29 cellular contexts compared by ENCODE assay signal in genomic region chr17:52648995-52649394, GRCh38.
DNase-seq lines count a peak whose midpoint lies in the region; ATAC-seq and TF ChIP-seq lines count a peak whose summit lies in the region.
"Had no signal": no experiment of that assay in that cellular context is flagged by ENCODE, and none has a peak within 500 bp of the region (broad histone marks: within the 10 kb centered on the region; RNA-seq: fewer than 3 reads in every experiment).

No MANE protein-coding gene starts in this region.

- WGBS in hepatocyte (ENCODE audit: low lambda C conversion rate, missing lambda C conversion rate) = 31% methylated on average over 3 of the region's 3 CpGs
- WGBS in aorta, 2 donors = 13 to 16% methylated on average over 3 of the region's 3 CpGs

- DNase-seq in COR-L47 (lab: John Stamatoyannopoulos, UW) (peak; percentile 64), NCI-H510A treated with DMSO at 0.1 percent for 48 hours (lab: John Stamatoyannopoulos, UW) (peak; percentile 95), hepatocyte (ENCODE audit: low spot score) (peak; percentile 50), aorta (no peak), DMS 273 (lab: John Stamatoyannopoulos, UW; ENCODE audit: unreplicated experiment) (no peak), AG08396 (ENCODE audit: low spot score) (no peak)
- DNase-seq: activated CD4-positive, alpha-beta T cell treated with anti-CD3 and anti-CD28 coated beads for 36 hours; activated CD8-positive, alpha-beta T cell treated with anti-CD3 and anti-CD28 coated beads, Interleukin-2, amount 10 ng/mL, durations not matched to agents 7 days and 5 days; BE2C; CD8-positive, alpha-beta memory T cell; DND-41; effector memory CD4-positive, alpha-beta T cell; foreskin fibroblast; H9; heart right ventricle; left cardiac atrium; NCI-H1092 treated with DMSO at 0.1 percent for 48 hours; NCI-H2107; NCI-H524 treated with DMSO at 0.1 percent for 48 hours; right cardiac atrium; spleen; trophoblast cell had no signal

- no peaks in the 10 kb centered on the region for H4K20me1 ChIP-seq in hepatocyte (ENCODE audit: insufficient read depth, poor library complexity, severe bottlenecking)

- TF ChIP-seq CTCF in HEK293 (tag by site-specific recombination; IDR thresholded peaks at IDR 0.05) (no peak), hepatocyte (IDR thresholded peaks at IDR 0.05; ENCODE audit: poor library complexity) (no peak)

- H3K27me3 ChIP-seq in hepatocyte (peaks cover 16% of the 10 kb centered on the region), aorta (ENCODE audit: control insufficient read depth in 1 of 2, insufficient read depth in 2 of 2, low read length in 1 of 2) (no peaks in the 10 kb centered on the region)
- H3K27me3 ChIP-seq: BE2C, heart right ventricle, neural progenitor cell, spleen had no signal

- intact Hi-C loops in aorta (cut with DNase I) = no loop called here

- H3K36me3 ChIP-seq in HEK293 (ENCODE audit: control insufficient read depth in 2 of 2, insufficient read depth in 1 of 2, low read length in 2 of 2) (no peaks in the 10 kb centered on the region), hepatocyte (replicated peaks; ENCODE audit: insufficient read depth, low read depth) (no peaks in the 10 kb centered on the region), aorta (ENCODE audit: control insufficient read depth in 1 of 2, insufficient read depth in 2 of 2, low read length in 1 of 2) (no peaks in the 10 kb centered on the region)
- H3K36me3 ChIP-seq: BE2C, heart right ventricle, neural progenitor cell, spleen had no signal

- POLR2A ChIA-PET in HEK293 (lab: Yijun Ruan, JAX) = no interaction called here

- H3K4me2 ChIP-seq in hepatocyte = no peak overlapping the region
- H3K4me2 ChIP-seq: neural progenitor cell had no signal

- H2AFZ ChIP-seq in hepatocyte = no peak overlapping the region
- H2AFZ ChIP-seq: neural progenitor cell, parathyroid adenoma had no signal

- H3K27ac ChIP-seq in HEK293 (ENCODE audit: extremely low read depth, low read depth, low read length) (no peak overlapping the region), hepatocyte (no peak overlapping the region), aorta (ENCODE audit: low read depth in 1 of 2, low read length in 2 of 2) (no peak overlapping the region)
- H3K27ac ChIP-seq: heart right ventricle, HL-60, neural progenitor cell, parathyroid adenoma, spleen had no signal

- H3K9me3 ChIP-seq in HEK293 (ENCODE audit: control insufficient read depth, insufficient read depth, low read depth, low read length) = no peaks in the 10 kb centered on the region
- H3K9me3 ChIP-seq in hepatocyte (ENCODE audit: low read depth) = no peaks in the 10 kb centered on the region
- no peaks in the 10 kb centered on the region for H3K9me3 ChIP-seq in aorta (ENCODE audit: control insufficient read depth, low read length)
- H3K9me3 ChIP-seq: BE2C, heart right ventricle had no signal

- CTCF ChIA-PET in HEK293 (lab: Yijun Ruan, JAX) = no interaction called here

- no peaks in the 10 kb centered on the region for H3K9me2 ChIP-seq in hepatocyte (replicated peaks; ENCODE audit: insufficient read depth)

- no peaks in the 10 kb centered on the region for H3K4me1 ChIP-seq in HEK293 (ENCODE audit: control insufficient read depth, insufficient read depth, low read length)
- H3K4me1 ChIP-seq in hepatocyte (ENCODE audit: insufficient read depth) = no peaks in the 10 kb centered on the region
- H3K4me1 ChIP-seq in aorta (ENCODE audit: control insufficient read depth in 1 of 2, insufficient read depth in 2 of 2, low read length in 2 of 2) = no peaks in the 10 kb centered on the region
- H3K4me1 ChIP-seq: BE2C, heart right ventricle, neural progenitor cell, parathyroid adenoma, spleen had no signal

- H3K79me2 ChIP-seq in hepatocyte = no peaks in the 10 kb centered on the region
- H3K79me2 ChIP-seq: parathyroid adenoma had no signal

- no peak for ATAC-seq in aorta (ENCODE audit: low FRiP score)
- ATAC-seq in GM19395 (IDR thresholded peaks at IDR 0.05; ENCODE audit: unreplicated experiment) = no peak
- ATAC-seq: activated CD4-positive, alpha-beta T cell treated with anti-CD3 and anti-CD28 coated beads for 36 hours; activated CD8-positive, alpha-beta T cell treated with anti-CD3 and anti-CD28 coated beads, Interleukin-2, amount 10 ng/mL, durations not matched to agents 7 days and 5 days; activated naive CD4-positive, alpha-beta T cell treated with anti-CD3 and anti-CD28 coated beads, Interleukin-2, amount 50 U/mL, for 72 hours; esophagus mucosa; heart right ventricle; left cardiac atrium; right cardiac atrium had no signal

- H3K4me3 ChIP-seq in HEK293 (ENCODE audit: low read depth, low read length) (no peak overlapping the region), hepatocyte (no peak overlapping the region), aorta (ENCODE audit: low read length in 2 of 2) (no peak overlapping the region)
- H3K4me3 ChIP-seq: heart right ventricle, neural progenitor cell, spleen had no signal

TF ChIP-seq in HEK293, 187 proteins besides CTCF, POLR2A, EP300 and RAD21:
- TF ChIP-seq ZNF548 (tag by site-specific recombination; IDR thresholded peaks at IDR 0.05) (no peak), ZNF362 (tag by site-specific recombination; IDR thresholded peaks at IDR 0.05) (no peak), ZNF280D (tag by site-specific recombination; IDR thresholded peaks at IDR 0.05) (no peak), ZNF121 (tag by site-specific recombination; IDR thresholded peaks at IDR 0.05) (no peak), ZNF776 (tag by site-specific recombination; IDR thresholded peaks at IDR 0.05; ENCODE audit: borderline replicate concordance) (no peak), TCF7L2 (IDR thresholded peaks at IDR 0.05; ENCODE audit: borderline replicate concordance, low read depth, low read length) (peak; percentile 80), YY1 (tag by site-specific recombination; IDR thresholded peaks at IDR 0.05) (no peak)

Comparison
In these comparisons a context has a peak if more than half of its experiments do, and no peak if none do; other contexts are left out.
1. DNase-seq: peak in COR-L47 (single experiment), NCI-H510A treated with DMSO at 0.1 percent for 48 hours (single experiment) and hepatocyte (single experiment); none in aorta (0 of 2), DMS 273 (single experiment) and AG08396 (single experiment).